In genomic region chr5:57495285-57495684, GRCh38 we compare ENCODE assay signal across 7 cellular contexts. TPM values are rescaled to one million over a fixed set of nuclear protein-coding genes. Genes with fewer than 3 reads are reported as not detected.
DNase-seq lines count a peak whose midpoint lies in the region; ATAC-seq and TF ChIP-seq lines count a peak whose summit lies in the region.

No MANE protein-coding gene starts in this region.

- no peaks in the 10 kb centered on the region for H3K27me3 ChIP-seq in CD8-positive, alpha-beta T cell (ENCODE audit: insufficient read depth, low read length)
- H3K27me3 ChIP-seq in GM23338 (ENCODE audit: insufficient read depth) = no peaks in the 10 kb centered on the region
- no peaks in the 10 kb centered on the region for H3K27me3 ChIP-seq in lower lobe of right lung (ENCODE audit: low read depth)

- CTCF ChIA-PET in CD8-positive, alpha-beta T cell (lab: Charles Lee) = interaction anchor here (1.6 kb wide), 1 partner anchor 13 kb away, joined by 3 read pairs; no protein-coding TSS in a partner anchor

- H3K4me2 ChIP-seq in GM23338 = no peak overlapping the region

- H3F3A ChIP-seq in GM23338 (replicated peaks; ENCODE audit: low read depth) = no peaks in the 10 kb centered on the region

- TF ChIP-seq POLR2A in erythroblast (IDR thresholded peaks at IDR 0.05; ENCODE audit: low read length) = no peak

- no peaks in the 10 kb centered on the region for H3K36me3 Mint-ChIP-seq in CD8-positive, alpha-beta T cell
- no peaks in the 10 kb centered on the region for H3K36me3 Mint-ChIP-seq in GM23338 (ENCODE audit: low read depth)

- no peaks in the 10 kb centered on the region for H3K27me3 Mint-ChIP-seq in CD8-positive, alpha-beta T cell (ENCODE audit: low read depth)
- no peaks in the 10 kb centered on the region for H3K27me3 Mint-ChIP-seq in GM23338 (ENCODE audit: insufficient read depth, low read depth, poor library complexity)

- POLR2A ChIA-PET in CD8-positive, alpha-beta T cell (lab: Charles Lee) = no interaction called here

- no peak for DNase-seq in CD8-positive, alpha-beta T cell
- DNase-seq in GM23338 (ENCODE audit: low spot score) (no peak), SW480 (ENCODE audit: low spot score) (peak; percentile 31), lower lobe of right lung (peak; percentile 44), activated gamma-delta T cell (lab: John Stamatoyannopoulos, UW) (no peak), erythroblast (lab: John Stamatoyannopoulos, UW) (no peak), Right ventricle myocardium inferior (ENCODE audit: missing footprints) (no peak)

- no peak overlapping the region for H3K4me3 Mint-ChIP-seq in CD8-positive, alpha-beta T cell
- H3K4me3 Mint-ChIP-seq in GM23338 = no peak overlapping the region

- no peak for TF ChIP-seq CTCF in CD8-positive, alpha-beta T cell (IDR thresholded peaks at IDR 0.05)
- TF ChIP-seq CTCF in GM23338 (conservative IDR thresholded peaks at IDR 0.05; ENCODE audit: low read depth in 2 of 2) (no peak), lower lobe of right lung (IDR thresholded peaks at IDR 0.05) (no peak)

- peaks cover 19% of the 10 kb centered on the region for H3K4me1 Mint-ChIP-seq in CD8-positive, alpha-beta T cell (ENCODE audit: low read depth)
- peaks cover 6% of the 10 kb centered on the region for H3K4me1 Mint-ChIP-seq in GM23338

- intact Hi-C loops in CD8-positive, alpha-beta T cell (cut with DNase I, micrococcal nuclease) = loop anchor here in 1 of 2 experiments (1.0 to 10.0 kb wide), 2 partner anchors 200 to 964 kb away; no protein-coding TSS in a partner anchor
- intact Hi-C loops in lower lobe of right lung (cut with DNase I) = no loop called here
- intact Hi-C loops in Right ventricle myocardium inferior (cut with DNase I) = no loop called here

- H3K27ac ChIP-seq in CD8-positive, alpha-beta T cell (ENCODE audit: low read depth, low read length) = no peak overlapping the region
- H3K27ac ChIP-seq in GM23338 (ENCODE audit: low read depth) = no peak overlapping the region
- peak overlapping the region; percentile 44 for H3K27ac ChIP-seq in lower lobe of right lung

- H3K9me3 ChIP-seq in CD8-positive, alpha-beta T cell (ENCODE audit: low read length) = no peaks in the 10 kb centered on the region
- no peaks in the 10 kb centered on the region for H3K9me3 ChIP-seq in lower lobe of right lung

- H3K27ac Mint-ChIP-seq in CD8-positive, alpha-beta T cell = peak overlapping the region; percentile 34
- H3K27ac Mint-ChIP-seq in GM23338 = no peak overlapping the region

- peaks cover 17% of the 10 kb centered on the region for H3K4me1 ChIP-seq in CD8-positive, alpha-beta T cell (ENCODE audit: insufficient read depth, low read length)
- H3K4me1 ChIP-seq in GM23338 (ENCODE audit: insufficient read depth) (0 out of 2 replicates have a peak, but pooled peaks cover 5% of the 10 kb centered on the region), lower lobe of right lung (peaks cover 25% of the 10 kb centered on the region)

- H3K36me3 ChIP-seq in CD8-positive, alpha-beta T cell (ENCODE audit: insufficient read depth, low read length) = no peaks in the 10 kb centered on the region
- H3K36me3 ChIP-seq in GM23338 (ENCODE audit: insufficient read depth) (no peaks in the 10 kb centered on the region), lower lobe of right lung (no peaks in the 10 kb centered on the region)

- H4K20me1 ChIP-seq in GM23338 (replicated peaks; ENCODE audit: insufficient read depth) = no peaks in the 10 kb centered on the region

- H3K9me3 Mint-ChIP-seq in CD8-positive, alpha-beta T cell = no peaks in the 10 kb centered on the region
- H3K9me3 Mint-ChIP-seq in GM23338 = no peaks in the 10 kb centered on the region

- H3K79me2 ChIP-seq in GM23338 (replicated peaks; ENCODE audit: insufficient read depth) = no peaks in the 10 kb centered on the region

- no peak for ATAC-seq in CD8-positive, alpha-beta T cell
- ATAC-seq in GM23338 = no peak
- ATAC-seq in lower lobe of right lung = peak; percentile 57 to 76
- no peak for ATAC-seq in Right ventricle myocardium inferior

- no peaks in the 10 kb centered on the region for H3K9me2 ChIP-seq in GM23338 (ENCODE audit: insufficient read depth)

- H3K4me3 ChIP-seq in CD8-positive, alpha-beta T cell (ENCODE audit: low read depth, low read length) = no peak overlapping the region
- no peak overlapping the region for H3K4me3 ChIP-seq in GM23338
- H3K4me3 ChIP-seq in lower lobe of right lung = no peak overlapping the region

- H2AFZ ChIP-seq in GM23338 = peak overlapping the region; percentile 30; the same call in 1 of the 2 replicates

TF ChIP-seq in GM23338, 12 proteins besides CTCF, POLR2A, EP300 and RAD21 (continues in another document):
- TF ChIP-seq ZNF114 (CRISPR knock-in tag; IDR thresholded peaks at IDR 0.05) (no peak), REST (IDR thresholded peaks at IDR 0.05; ENCODE audit: unreplicated experiment) (no peak), ZNF331 (CRISPR knock-in tag; IDR thresholded peaks at IDR 0.05; ENCODE audit: low read depth) (no peak), ETS1 (IDR thresholded peaks at IDR 0.05) (no peak), EZH2 (IDR thresholded peaks at IDR 0.05; ENCODE audit: low read depth, unreplicated experiment) (no peak), EZH2phosphoT487 (IDR thresholded peaks at IDR 0.05; ENCODE audit: unreplicated experiment) (no peak), JUNB (IDR thresholded peaks at IDR 0.05; ENCODE audit: unreplicated experiment) (no peak)

RNA-seq across cellular contexts. Expression of gene ACTBL2, which starts 12.7 kb away (rescaled TPM):
- total RNA-seq in CD8-positive, alpha-beta T cell = not detected
- not detected in 2 replicates for total RNA-seq in GM23338 (2014; rRNA removed; shearing (Covaris generic))
- polyA plus RNA-seq in GM23338 (2016; fragmentation: Nextera tagmentation; extraction: Ambion mirVana) = not detected in 2 replicates
- total RNA-seq in lower lobe of right lung = not detected
- total RNA-seq in Right ventricle myocardium inferior = not detected

Comparison
In these comparisons a context has a peak if more than half of its experiments do, and no peak if none do; other contexts are left out.
1. ATAC-seq: peak in lower lobe of right lung (2 of 2); none in CD8-positive, alpha-beta T cell (single experiment), GM23338 (single experiment) and Right ventricle myocardium inferior (single experiment).
2. DNase-seq: peak in SW480 (single experiment) and lower lobe of right lung (single experiment); none in CD8-positive, alpha-beta T cell (0 of 7), GM23338 (single experiment), activated gamma-delta T cell (single experiment), erythroblast (0 of 2) and Right ventricle myocardium inferior (single experiment).